Comparison of ENCODE assay signal across 1 cellular context in genomic region chr6:53313784-53314382, GRCh38.
TF ChIP-seq lines count a peak whose summit lies in the region.

No MANE protein-coding gene starts in this region.

TF ChIP-seq in WTC11, 78 proteins besides CTCF, POLR2A, EP300 and RAD21 (continued from another document):
- TF ChIP-seq, protein P1, sequence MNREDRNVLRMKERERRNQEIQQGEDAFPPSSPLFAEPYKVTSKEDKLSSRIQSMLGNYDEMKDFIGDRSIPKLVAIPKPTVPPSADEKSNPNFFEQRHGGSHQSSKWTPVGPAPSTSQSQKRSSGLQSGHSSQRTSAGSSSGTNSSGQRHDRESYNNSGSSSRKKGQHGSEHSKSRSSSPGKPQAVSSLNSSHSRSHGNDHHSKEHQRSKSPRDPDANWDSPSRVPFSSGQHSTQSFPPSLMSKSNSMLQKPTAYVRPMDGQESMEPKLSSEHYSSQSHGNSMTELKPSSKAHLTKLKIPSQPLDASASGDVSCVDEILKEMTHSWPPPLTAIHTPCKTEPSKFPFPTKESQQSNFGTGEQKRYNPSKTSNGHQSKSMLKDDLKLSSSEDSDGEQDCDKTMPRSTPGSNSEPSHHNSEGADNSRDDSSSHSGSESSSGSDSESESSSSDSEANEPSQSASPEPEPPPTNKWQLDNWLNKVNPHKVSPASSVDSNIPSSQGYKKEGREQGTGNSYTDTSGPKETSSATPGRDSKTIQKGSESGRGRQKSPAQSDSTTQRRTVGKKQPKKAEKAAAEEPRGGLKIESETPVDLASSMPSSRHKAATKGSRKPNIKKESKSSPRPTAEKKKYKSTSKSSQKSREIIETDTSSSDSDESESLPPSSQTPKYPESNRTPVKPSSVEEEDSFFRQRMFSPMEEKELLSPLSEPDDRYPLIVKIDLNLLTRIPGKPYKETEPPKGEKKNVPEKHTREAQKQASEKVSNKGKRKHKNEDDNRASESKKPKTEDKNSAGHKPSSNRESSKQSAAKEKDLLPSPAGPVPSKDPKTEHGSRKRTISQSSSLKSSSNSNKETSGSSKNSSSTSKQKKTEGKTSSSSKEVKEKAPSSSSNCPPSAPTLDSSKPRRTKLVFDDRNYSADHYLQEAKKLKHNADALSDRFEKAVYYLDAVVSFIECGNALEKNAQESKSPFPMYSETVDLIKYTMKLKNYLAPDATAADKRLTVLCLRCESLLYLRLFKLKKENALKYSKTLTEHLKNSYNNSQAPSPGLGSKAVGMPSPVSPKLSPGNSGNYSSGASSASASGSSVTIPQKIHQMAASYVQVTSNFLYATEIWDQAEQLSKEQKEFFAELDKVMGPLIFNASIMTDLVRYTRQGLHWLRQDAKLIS (CRISPR knock-in tag; IDR thresholded peaks at IDR 0.05; ENCODE audit: borderline replicate concordance), result no peak
- TF ChIP-seq, protein P2, sequence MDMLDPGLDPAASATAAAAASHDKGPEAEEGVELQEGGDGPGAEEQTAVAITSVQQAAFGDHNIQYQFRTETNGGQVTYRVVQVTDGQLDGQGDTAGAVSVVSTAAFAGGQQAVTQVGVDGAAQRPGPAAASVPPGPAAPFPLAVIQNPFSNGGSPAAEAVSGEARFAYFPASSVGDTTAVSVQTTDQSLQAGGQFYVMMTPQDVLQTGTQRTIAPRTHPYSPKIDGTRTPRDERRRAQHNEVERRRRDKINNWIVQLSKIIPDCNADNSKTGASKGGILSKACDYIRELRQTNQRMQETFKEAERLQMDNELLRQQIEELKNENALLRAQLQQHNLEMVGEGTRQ (CRISPR knock-in tag; IDR thresholded peaks at IDR 0.05), result no peak
TF ChIP-seq in WTC11: peak in this region for 0.
